ENCODE assay signal across 8 cellular contexts in the genomic region with DNA sequence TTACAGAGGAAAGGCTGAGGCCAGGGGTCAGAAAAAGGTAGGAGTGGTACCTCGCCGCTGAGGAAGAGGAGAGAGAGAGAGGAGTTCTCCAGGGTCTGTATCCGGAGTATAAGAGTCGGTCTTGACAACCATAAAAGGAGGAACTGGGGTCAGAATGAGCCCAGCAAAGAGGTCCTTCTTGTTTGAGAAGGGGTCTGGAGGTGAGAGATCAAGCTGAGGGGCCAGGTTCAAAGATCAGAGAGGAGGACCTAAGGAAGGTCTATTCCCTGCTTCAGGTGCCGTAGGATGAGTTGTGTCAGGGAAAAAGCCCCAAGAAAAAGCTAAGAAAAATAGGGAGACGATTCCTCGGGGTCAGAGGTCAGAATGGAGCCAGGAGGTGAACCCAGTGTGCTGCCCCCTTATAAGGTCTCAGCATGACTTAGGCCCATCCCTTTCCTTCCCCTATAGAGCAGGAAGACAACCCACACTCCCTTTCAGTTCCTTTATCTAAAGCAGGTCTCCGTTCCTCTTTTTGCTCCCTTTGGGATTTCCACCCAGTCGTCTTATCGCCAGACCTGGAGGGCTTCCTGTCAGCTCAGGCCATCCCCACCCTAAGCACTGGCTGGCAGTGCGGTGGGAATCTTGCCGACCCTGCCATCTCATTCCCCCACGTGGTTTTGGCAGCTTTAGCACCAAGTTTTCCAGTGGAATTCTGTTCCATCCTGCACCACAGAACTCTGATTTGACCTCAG. TPM values are rescaled to one million over a fixed set of nuclear protein-coding genes. Genes with fewer than 3 reads are reported as not detected.
DNase-seq lines count a peak whose midpoint lies in the region; ATAC-seq and TF ChIP-seq lines count a peak whose summit lies in the region.

No MANE protein-coding gene starts in this region.

- TF ChIP-seq POLR2A in IMR-90 (IDR thresholded peaks at IDR 0.05; ENCODE audit: low read depth, low read length) (no peak), spleen (IDR thresholded peaks at IDR 0.05) (no peak)

- TF ChIP-seq RAD21 in IMR-90 (IDR thresholded peaks at IDR 0.05; ENCODE audit: low read length) = no peak

- H3K23ac ChIP-seq in IMR-90 (ENCODE audit: low read depth, low read length) = peak overlapping the region; percentile 77; the same call in 1 of the 2 replicates

- POLR2A ChIA-PET in IMR-90 (lab: Charles Lee; ENCODE audit: unreplicated experiment) = no interaction called here

- no peak overlapping the region for H2BK120ac ChIP-seq in IMR-90 (ENCODE audit: low read depth, low read length)

- H3K36me3 Mint-ChIP-seq in activated CD4-positive, alpha-beta T cell treated with anti-CD3 and anti-CD28 coated beads, Interleukin-2, amount 10 ng/mL, durations not matched to agents 24 days and 14 days (ENCODE audit: low read depth) = peaks cover 28% of the 10 kb centered on the region
- H3K36me3 Mint-ChIP-seq in activated naive CD4-positive, alpha-beta T cell treated with anti-CD3 and anti-CD28 coated beads, Interleukin-2, amount 50 U/mL, for 72 hours = peaks cover 18 to 20% of the 10 kb centered on the region in 2 donors

- H3K9me3 ChIP-seq in IMR-90 (ENCODE audit: control insufficient read depth, insufficient read depth, low read length) = no peaks in the 10 kb centered on the region
- H3K9me3 ChIP-seq in spleen = no peaks in the 10 kb centered on the region

- H2BK5ac ChIP-seq in IMR-90 (ENCODE audit: low read depth, low read length, poor library complexity, severe bottlenecking) = no peak overlapping the region

- in situ Hi-C loops in IMR-90 (cut with MboI; ENCODE audit: low sequenced_read_pairs) = loop anchor here (25.0 kb wide), 1 partner anchor 288 kb away; the partner anchor contains the start of gene THUMPD3

- no peak overlapping the region for H3K18ac ChIP-seq in IMR-90 (ENCODE audit: low read depth, low read length)

- TF ChIP-seq CTCF in IMR-90 (conservative IDR thresholded peaks at IDR 0.05; ENCODE audit: low read depth, low read length) = no peak
- TF ChIP-seq CTCF in spleen (IDR thresholded peaks at IDR 0.05 in 8 of 11, conservative IDR thresholded peaks at IDR 0.05 in 3 of 11) = no peak

- H4K5ac ChIP-seq in IMR-90 (ENCODE audit: low read depth, low read length) = peak overlapping the region; percentile 67

- H3K27ac ChIP-seq in IMR-90 (ENCODE audit: insufficient read depth, low read length) = peak overlapping the region; percentile 52
- peak overlapping the region; percentile 88 to 97 (median 95) for H3K27ac ChIP-seq in spleen

- H4K20me1 ChIP-seq in IMR-90 (ENCODE audit: insufficient read depth, low read length) = no peaks in the 10 kb centered on the region

- H3K4me3 ChIP-seq in IMR-90 (ENCODE audit: insufficient read depth, low read depth, low read length) = peak overlapping the region; percentile 99
- peak overlapping the region; percentile 66 to 99 (median 99) for H3K4me3 ChIP-seq in spleen

- H4K91ac ChIP-seq in IMR-90 (ENCODE audit: insufficient read depth, low read depth, low read length) = peak overlapping the region; percentile 39; the same call in 1 of the 2 replicates

- CTCF ChIA-PET in IMR-90 (lab: Yijun Ruan, JAX) = interaction anchor here (0.7 to 1.0 kb wide), 2 partner anchors 8 to 21 kb away, joined by 3 to 6 read pairs; no protein-coding TSS in a partner anchor

- BruUV-seq in IMR-90 (replicated peaks; lab: Mats Ljungman, UMichigan) = no TSS peak

- peak overlapping the region; percentile 60; the same call in 1 of the 2 replicates for H3K14ac ChIP-seq in IMR-90 (replicated peaks; ENCODE audit: low read depth, low read length)

- peak overlapping the region; percentile 95 for H3K4me2 ChIP-seq in IMR-90 (ENCODE audit: low read depth, low read length)

- H2BK15ac ChIP-seq in IMR-90 (ENCODE audit: low read depth, low read length) = no peak overlapping the region

- intact Hi-C loops in activated CD4-positive, alpha-beta T cell treated with anti-CD3 and anti-CD28 coated beads, Interleukin-2, amount 10 ng/mL, durations not matched to agents 24 days and 14 days (cut with micrococcal nuclease) = loop anchor here (1.0 to 2.0 kb wide), 5 partner anchors 81 to 287 kb away; partner anchors contain the start of genes BRPF1, JAGN1, SETD5 and TADA3
- intact Hi-C loops in IMR-90 (cut with micrococcal nuclease) (loop anchor here (1.0 to 5.0 kb wide), 2 partner anchors 147 to 298 kb away; no protein-coding TSS in a partner anchor), spleen (cut with DNase I; ENCODE audit: low total_unique reads) (no loop called here)

- peak overlapping the region; percentile 83 for H3K9ac ChIP-seq in IMR-90 (ENCODE audit: low read depth, low read length)

- peaks cover 7% of the 10 kb centered on the region for H3K9me3 Mint-ChIP-seq in activated CD4-positive, alpha-beta T cell treated with anti-CD3 and anti-CD28 coated beads, Interleukin-2, amount 10 ng/mL, durations not matched to agents 24 days and 14 days
- H3K9me3 Mint-ChIP-seq in activated naive CD4-positive, alpha-beta T cell treated with anti-CD3 and anti-CD28 coated beads, Interleukin-2, amount 50 U/mL, for 72 hours = no peaks in the 10 kb centered on the region

- peaks cover 4% of the 10 kb centered on the region for H3K4me1 ChIP-seq in IMR-90 (ENCODE audit: control insufficient read depth, insufficient read depth, low read length)
- H3K4me1 ChIP-seq in spleen = peaks cover 14 to 62% (median 57%) of the 10 kb centered on the region in 6 donors

- dilution Hi-C loops in IMR-90 (cut with HindIII; ENCODE audit: low sequenced_read_pairs, unreplicated experiment) = no loop called here

- H3K36me3 ChIP-seq in IMR-90 (ENCODE audit: control insufficient read depth, insufficient read depth, low read length) = peaks cover 16% of the 10 kb centered on the region
- peaks cover 0 to 43% (median 36%) of the 10 kb centered on the region in 6 donors for H3K36me3 ChIP-seq in spleen

- H3K27me3 ChIP-seq in IMR-90 (ENCODE audit: control insufficient read depth, insufficient read depth, low read length) = no peaks in the 10 kb centered on the region
- no peaks in the 10 kb centered on the region for H3K27me3 ChIP-seq in spleen (replicated peaks in 1 of 7)

- peaks cover 17% of the 10 kb centered on the region for H3K4me1 Mint-ChIP-seq in activated CD4-positive, alpha-beta T cell treated with anti-CD3 and anti-CD28 coated beads, Interleukin-2, amount 10 ng/mL, durations not matched to agents 24 days and 14 days

- H3K4me3 Mint-ChIP-seq in activated CD4-positive, alpha-beta T cell treated with anti-CD3 and anti-CD28 coated beads, Interleukin-2, amount 10 ng/mL, durations not matched to agents 24 days and 14 days = peak overlapping the region; percentile 99

- peaks cover 5% of the 10 kb centered on the region; the same call in 1 of the 2 replicates for H3K9me1 ChIP-seq in IMR-90 (ENCODE audit: insufficient read depth, low read length)

- peaks cover 2% of the 10 kb centered on the region for H3K27me3 Mint-ChIP-seq in activated CD4-positive, alpha-beta T cell treated with anti-CD3 and anti-CD28 coated beads, Interleukin-2, amount 10 ng/mL, durations not matched to agents 24 days and 14 days

- H2BK20ac ChIP-seq in IMR-90 (ENCODE audit: low read depth, low read length) = no peak overlapping the region

- peak; percentile 71 for DNase-seq in activated CD4-positive, alpha-beta T cell treated with anti-CD3 and anti-CD28 coated beads, Interleukin-2, amount 10 ng/mL, durations not matched to agents 24 days and 14 days
- no peak for DNase-seq in activated CD4-positive, alpha-beta T cell treated with anti-CD3 and anti-CD28 coated beads for 48 hours
- no peak for DNase-seq in IMR-90
- no peak for DNase-seq in activated naive CD4-positive, alpha-beta T cell treated with anti-CD3 and anti-CD28 coated beads, Interleukin-2, amount 50 U/mL, for 72 hours (ENCODE audit: low spot score in 2 of 2)
- DNase-seq in hepatic stellate cell (ENCODE audit: low spot score) = peak; percentile 26
- DNase-seq in spleen = no peak
- no peak for DNase-seq in NCI-H1694 treated with DMSO at 0.1 percent for 48 hours (lab: John Stamatoyannopoulos, UW)
- DNase-seq in NCI-H1105 treated with DMSO at 0.1 percent for 48 hours (lab: John Stamatoyannopoulos, UW) = no peak

- H3K79me1 ChIP-seq in IMR-90 (ENCODE audit: low read depth in 1 of 2, low read length in 2 of 2) = peaks cover 17 to 27% of the 10 kb centered on the region in 2 experiments

- H4K8ac ChIP-seq in IMR-90 (ENCODE audit: low read depth in 2 of 2, low read length in 2 of 2) = peak overlapping the region in 1 of 2 experiments; percentile 88; a peak in 2 of 4 replicates

- H3K56ac ChIP-seq in IMR-90 (ENCODE audit: extremely low read depth, insufficient read depth, low read length) = no peak overlapping the region; the same call in 1 of the 2 replicates

- no peak overlapping the region; the same call in 1 of the 2 replicates for H2AK5ac ChIP-seq in IMR-90 (ENCODE audit: low read depth, low read length)

- H2AK9ac ChIP-seq in IMR-90 (replicated peaks; ENCODE audit: low read depth, low read length, poor library complexity) = peak overlapping the region; percentile 90

- 2% methylated on average over 7 of the region's 13 CpGs; no CpG with 5 or more reads in 1 of the 2 experiments for WGBS in IMR-90 (ENCODE audit: extremely low coverage in 2 of 2, insufficient read length in 1 of 2), 2 experiments
- 4 to 7% (median 5%) methylated on average over 13 of the region's 13 CpGs for WGBS in spleen, 5 donors

- peak overlapping the region; percentile 92 for H3K27ac Mint-ChIP-seq in activated CD4-positive, alpha-beta T cell treated with anti-CD3 and anti-CD28 coated beads, Interleukin-2, amount 10 ng/mL, durations not matched to agents 24 days and 14 days
- H3K27ac Mint-ChIP-seq in activated naive CD4-positive, alpha-beta T cell treated with anti-CD3 and anti-CD28 coated beads, Interleukin-2, amount 50 U/mL, for 72 hours = peak overlapping the region; percentile 87 to 96

- peak overlapping the region; percentile 98 for H2AFZ ChIP-seq in IMR-90 (replicated peaks; ENCODE audit: low read length, poor library complexity)

- ATAC-seq in IMR-90 (ENCODE audit: low read depth) = no peak; the same call in 1 of the 2 replicates
- no peak for ATAC-seq in activated naive CD4-positive, alpha-beta T cell treated with anti-CD3 and anti-CD28 coated beads, Interleukin-2, amount 50 U/mL, for 72 hours

- H3K4ac ChIP-seq in IMR-90 (ENCODE audit: low read depth, low read length) = peak overlapping the region; percentile 45; the same call in 1 of the 2 replicates

RNA-seq across cellular contexts. Expression of gene MTMR14, which starts 0.7 kb away (rescaled TPM):
- 42.6 and 43.4 TPM in 2 replicates for total RNA-seq in activated CD4-positive, alpha-beta T cell treated with anti-CD3 and anti-CD28 coated beads, Interleukin-2, amount 10 ng/mL, durations not matched to agents 24 days and 14 days
- total RNA-seq in IMR-90 (2012; rRNA removed) (38.3 and 41.4 TPM in 2 replicates), spleen (10 to 100 TPM; 55.2 to 84.6 (median 67.2) TPM)
- polyA plus RNA-seq in IMR-90 (2012; rRNA removed) (22.3 and 22.7 TPM in 2 replicates), spleen (10 to 100 TPM; 43.5 to 47.8 (median 45.1) TPM)
- 14.4 and 18.4 TPM in 2 replicates for polyA plus RNA-seq in IMR-90 (2012; cell fraction: cytosol; rRNA removed)
- polyA plus RNA-seq in IMR-90 (2012; cell fraction: nucleus; rRNA removed; ENCODE audit: low replicate concordance) = 28.4 and 32.4 TPM in 2 replicates
- total RNA-seq in activated naive CD4-positive, alpha-beta T cell treated with anti-CD3 and anti-CD28 coated beads, Interleukin-2, amount 50 U/mL, for 72 hours = 10 to 100 TPM; 46.8 to 61.0 TPM

RNA-seq across cellular contexts. Expression of gene CPNE9, which starts 53.7 kb away (rescaled TPM):
- total RNA-seq in activated CD4-positive, alpha-beta T cell treated with anti-CD3 and anti-CD28 coated beads, Interleukin-2, amount 10 ng/mL, durations not matched to agents 24 days and 14 days = 0.17 TPM in 1 of 2 replicates, not detected in the other
- not detected in 2 replicates for total RNA-seq in IMR-90 (2012; rRNA removed)
- polyA plus RNA-seq in IMR-90 (2012; rRNA removed) = not detected in 2 replicates
- 0.04 TPM in 1 of 2 replicates, not detected in the other for polyA plus RNA-seq in IMR-90 (2012; cell fraction: cytosol; rRNA removed)
- polyA plus RNA-seq in IMR-90 (2012; cell fraction: nucleus; rRNA removed; ENCODE audit: low replicate concordance) = 0.05 and 0.12 TPM in 2 replicates
- total RNA-seq in activated naive CD4-positive, alpha-beta T cell treated with anti-CD3 and anti-CD28 coated beads, Interleukin-2, amount 50 U/mL, for 72 hours = under 1 TPM in 1 of 2 donors, not detected in 1; 0.11 TPM
- total RNA-seq in spleen = under 1 TPM in 1 of 7 donors, not detected in 6; 0.63 TPM
- polyA plus RNA-seq in spleen = under 1 TPM; 0.15 to 0.22 (median 0.17) TPM

Comparison
In these comparisons a context has a peak if more than half of its experiments do, and no peak if none do; other contexts are left out.
1. DNase-seq: peak in activated CD4-positive, alpha-beta T cell treated with anti-CD3 and anti-CD28 coated beads, Interleukin-2, amount 10 ng/mL, durations not matched to agents 24 days and 14 days (single experiment) and hepatic stellate cell (single experiment); none in activated CD4-positive, alpha-beta T cell treated with anti-CD3 and anti-CD28 coated beads for 48 hours (single experiment), IMR-90 (single experiment), activated naive CD4-positive, alpha-beta T cell treated with anti-CD3 and anti-CD28 coated beads, Interleukin-2, amount 50 U/mL, for 72 hours (0 of 2), spleen (single experiment), NCI-H1694 treated with DMSO at 0.1 percent for 48 hours (single experiment) and NCI-H1105 treated with DMSO at 0.1 percent for 48 hours (single experiment).